In genomic region chr2:10478298-10478625, GRCh38 we compare ENCODE assay signal across 2 cellular contexts.
TF ChIP-seq lines count a peak whose summit lies in the region.

No MANE protein-coding gene starts in this region.

TF ChIP-seq in HepG2, 621 proteins besides CTCF, POLR2A, EP300 and RAD21:
- TF ChIP-seq HNRNPLL (IDR thresholded peaks at IDR 0.05; ENCODE audit: low read depth, low read length, poor library complexity, severe bottlenecking) (peak; percentile 17), CREB3 (CRISPR knock-in tag; IDR thresholded peaks at IDR 0.05) (no peak)

TF ChIP-seq in K562, 482 proteins besides CTCF, POLR2A, EP300 and RAD21:
- no peak for TF ChIP-seq SRF (CRISPR knock-in tag; IDR thresholded peaks at IDR 0.05)
- no peak for TF ChIP-seq TFAP4 (CRISPR knock-in tag; IDR thresholded peaks at IDR 0.05; ENCODE audit: borderline replicate concordance)
- no peak for TF ChIP-seq GATAD2B (IDR thresholded peaks at IDR 0.05; ENCODE audit: borderline replicate concordance)
- no peak for TF ChIP-seq CCNT2 (IDR thresholded peaks at IDR 0.05; ENCODE audit: borderline replicate concordance, extremely low read depth, insufficient read length, low read depth, low read length)
- no peak for TF ChIP-seq ZNF224 (CRISPR knock-in tag; IDR thresholded peaks at IDR 0.05)
- TF ChIP-seq CBX3 (IDR thresholded peaks at IDR 0.05; ENCODE audit: borderline replicate concordance in 1 of 2, low read length in 2 of 2), result no peak
- no peak for TF ChIP-seq CLOCK (CRISPR knock-in tag; IDR thresholded peaks at IDR 0.05; ENCODE audit: borderline replicate concordance)
- no peak for TF ChIP-seq ATF4 (CRISPR knock-in tag; IDR thresholded peaks at IDR 0.05)
- no peak for TF ChIP-seq PURB (CRISPR knock-in tag; IDR thresholded peaks at IDR 0.05; ENCODE audit: low read depth)
- no peak for TF ChIP-seq ATF7 (IDR thresholded peaks at IDR 0.05)
- TF ChIP-seq MIER1 (IDR thresholded peaks at IDR 0.05; ENCODE audit: low read depth), result no peak
- TF ChIP-seq MTA3 (IDR thresholded peaks at IDR 0.05; ENCODE audit: borderline replicate concordance), result no peak
- TF ChIP-seq DLX4 (CRISPR knock-in tag; IDR thresholded peaks at IDR 0.05), result no peak
- TF ChIP-seq IRF2 (CRISPR knock-in tag; IDR thresholded peaks at IDR 0.05), result no peak
- TF ChIP-seq RFX1 (IDR thresholded peaks at IDR 0.05), result no peak
- TF ChIP-seq MYBL2 (IDR thresholded peaks at IDR 0.05; ENCODE audit: low read depth), result no peak
- no peak for TF ChIP-seq MYBL2 (CRISPR knock-in tag; IDR thresholded peaks at IDR 0.05; ENCODE audit: borderline replicate concordance)
- TF ChIP-seq HCFC1 (IDR thresholded peaks at IDR 0.05; ENCODE audit: low read depth, low read length), result no peak
- TF ChIP-seq STAT6 (CRISPR knock-in tag; IDR thresholded peaks at IDR 0.05), result no peak
- TF ChIP-seq CBX5 (IDR thresholded peaks at IDR 0.05; ENCODE audit: borderline replicate concordance, low read depth), result no peak
- TF ChIP-seq HOMEZ (CRISPR knock-in tag; IDR thresholded peaks at IDR 0.05), result no peak
